8 cellular contexts compared by ENCODE assay signal in the genomic region with DNA sequence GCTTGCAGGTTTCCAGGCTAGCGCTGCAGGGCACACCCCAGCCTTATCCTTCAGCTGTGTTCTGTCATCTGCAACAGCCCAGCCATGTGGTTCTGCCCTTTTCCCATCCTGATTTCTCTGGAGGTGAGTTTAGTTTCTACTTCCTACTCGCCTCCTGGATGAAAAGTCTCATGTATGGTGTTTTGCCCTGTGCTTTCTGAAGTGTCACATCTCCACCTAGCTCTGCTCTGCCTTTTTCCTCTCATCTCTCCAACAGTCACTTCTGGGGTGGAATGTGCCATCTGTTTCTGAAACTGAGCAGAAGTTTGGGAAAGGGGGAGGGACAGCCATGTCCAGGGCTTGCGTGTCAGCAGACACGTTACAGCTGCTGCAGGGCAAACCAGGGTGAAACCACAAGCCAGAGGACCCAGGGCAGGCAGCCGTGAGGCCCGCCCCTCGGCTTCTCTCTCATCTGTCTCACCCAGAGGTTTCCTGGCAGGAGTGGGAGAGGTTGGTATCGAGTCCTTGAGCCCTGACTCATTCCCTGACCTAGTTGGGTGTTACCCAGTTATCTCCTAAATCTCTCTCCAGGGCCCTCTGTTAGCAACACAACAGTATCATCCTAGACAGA.
DNase-seq lines count a peak whose midpoint lies in the region; ATAC-seq and TF ChIP-seq lines count a peak whose summit lies in the region.
"Not testable (repeated sequence)": the region's sequence is repeated elsewhere in the genome, so short reads cannot be mapped to it uniquely, and the experiment has no call there.

No MANE protein-coding gene starts in this region.

- H3K4me3 Mint-ChIP-seq in T-helper 2 cell treated with Interferon-gamma antibody and Interleukin-4, amounts not matched to agents 5 μg/mL and 100 μg/mL, for 36 hours = peak overlapping the region; percentile 67

- ATAC-seq in GM21825 (IDR thresholded peaks at IDR 0.05; ENCODE audit: unreplicated experiment) = peak; percentile 80
- ATAC-seq in stimulated activated naive CD8-positive, alpha-beta T cell treated with anti-CD3 and anti-CD28 coated beads, Interleukin-15, Interleukin-2, amounts not matched to agents 100 U/mL and 50 U/mL, for 24 hours = peak; percentile 99

- peak overlapping the region; percentile 73 for H3K27ac ChIP-seq in muscle layer of colon (ENCODE audit: low read depth, low read length)

- peak overlapping the region; percentile 56 for H3K9ac ChIP-seq in Loucy (ENCODE audit: low read depth, low read length, poor library complexity, severe bottlenecking)
- H3K9ac ChIP-seq in muscle layer of colon (ENCODE audit: low read length) = not testable (repeated sequence)

- H3K9me2 ChIP-seq in Loucy (replicated peaks; ENCODE audit: low read depth, low read length) = not testable (repeated sequence)

- not testable (repeated sequence) for H3K36me3 Mint-ChIP-seq in T-helper 2 cell treated with Interferon-gamma antibody and Interleukin-4, amounts not matched to agents 5 μg/mL and 100 μg/mL, for 36 hours (ENCODE audit: low read depth)

- H3K27ac Mint-ChIP-seq in T-helper 2 cell treated with Interferon-gamma antibody and Interleukin-4, amounts not matched to agents 5 μg/mL and 100 μg/mL, for 36 hours = peak overlapping the region; percentile 89

- peaks cover 14% of the 10 kb centered on the region for H3K4me1 Mint-ChIP-seq in T-helper 2 cell treated with Interferon-gamma antibody and Interleukin-4, amounts not matched to agents 5 μg/mL and 100 μg/mL, for 36 hours (ENCODE audit: low read depth)

- H2AFZ ChIP-seq in Loucy (ENCODE audit: low read length) = peak overlapping the region; percentile 78

- H3K27me3 ChIP-seq in Loucy (ENCODE audit: insufficient read depth, low read length, poor library complexity, severe bottlenecking); muscle layer of colon (ENCODE audit: control insufficient read depth in 1 of 2, insufficient read depth in 2 of 2, low read length in 2 of 2): not testable (repeated sequence)

- H3K79me2 ChIP-seq in Loucy (ENCODE audit: insufficient read depth, low read length) = not testable (repeated sequence)

- H3K4me1 ChIP-seq in Loucy (ENCODE audit: insufficient read depth, low read length, poor library complexity, severe bottlenecking) = peaks cover 14% of the 10 kb centered on the region
- not testable (repeated sequence) for H3K4me1 ChIP-seq in muscle layer of colon (ENCODE audit: insufficient read depth, low read length)

- H3K9me3 Mint-ChIP-seq in T-helper 2 cell treated with Interferon-gamma antibody and Interleukin-4, amounts not matched to agents 5 μg/mL and 100 μg/mL, for 36 hours = not testable (repeated sequence)

- DNase-seq in CMK (ENCODE audit: low read depth) (peak; percentile 31), amniotic epithelial cell (ENCODE audit: low read depth) (peak; percentile 59), foreskin fibroblast (peak; percentile 49 to 63)
- peak; percentile 54 for DNase-seq in T-helper 2 cell treated with Interferon-gamma antibody and Interleukin-4, amounts not matched to agents 5 μg/mL and 100 μg/mL, for 36 hours (ENCODE audit: low spot score)
- DNase-seq in stimulated activated naive CD8-positive, alpha-beta T cell treated with anti-CD3 and anti-CD28 coated beads, Interleukin-15, Interleukin-2, amounts not matched to agents 100 U/mL and 50 U/mL, for 24 hours = peak; percentile 26

- not testable (repeated sequence) for TF ChIP-seq CTCF in Loucy (conservative IDR thresholded peaks at IDR 0.05; ENCODE audit: low read length); foreskin fibroblast (IDR thresholded peaks at IDR 0.05; ENCODE audit: low read depth, low read length)

- not testable (repeated sequence) for H4K20me1 ChIP-seq in Loucy (ENCODE audit: insufficient read depth, low read length, poor library complexity, severe bottlenecking)

- not testable (repeated sequence) for H3F3A ChIP-seq in Loucy (ENCODE audit: low read depth)

- peak overlapping the region; percentile 68 for H3K4me2 ChIP-seq in Loucy (ENCODE audit: low read depth, low read length, poor library complexity, severe bottlenecking)

- peak overlapping the region; percentile 63 for H3K4me3 ChIP-seq in Loucy (ENCODE audit: low read length, poor library complexity, severe bottlenecking)
- H3K4me3 ChIP-seq in foreskin fibroblast (ENCODE audit: low read depth in 1 of 2, low read length in 2 of 2); muscle layer of colon (ENCODE audit: low read depth in 1 of 2, low read length in 2 of 2): not testable (repeated sequence)

- H3K27me3 Mint-ChIP-seq in T-helper 2 cell treated with Interferon-gamma antibody and Interleukin-4, amounts not matched to agents 5 μg/mL and 100 μg/mL, for 36 hours (ENCODE audit: low read depth) = not testable (repeated sequence)

- not testable (repeated sequence) for H3K36me3 ChIP-seq in Loucy (ENCODE audit: insufficient read depth, low read length); muscle layer of colon (ENCODE audit: insufficient read depth, low read length)

- H3K9me3 ChIP-seq in Loucy (ENCODE audit: insufficient read depth, low read depth, low read length); muscle layer of colon (ENCODE audit: low read length): not testable (repeated sequence)
